Comparison of ENCODE assay signal across 9 cellular contexts in genomic region chr14:99230271-99231141, GRCh38. TPM values are rescaled to one million over a fixed set of nuclear protein-coding genes. Genes with fewer than 3 reads are reported as not detected.
DNase-seq lines count a peak whose midpoint lies in the region; ATAC-seq and TF ChIP-seq lines count a peak whose summit lies in the region.
"Had no signal": no experiment of that assay in that cellular context is flagged by ENCODE, and none has a peak within 500 bp of the region (broad histone marks: within the 10 kb centered on the region; RNA-seq: fewer than 3 reads in every experiment).

No MANE protein-coding gene starts in this region.

- no peaks in the 10 kb centered on the region for H3K9me2 ChIP-seq in Loucy (replicated peaks; ENCODE audit: low read depth, low read length)

- H3K9ac ChIP-seq in Loucy (ENCODE audit: low read depth, low read length, poor library complexity, severe bottlenecking): no peak overlapping the region

- DNase-seq in activated T-cell treated with anti-CD3 and anti-CD28 coated beads for 1 hour (ENCODE audit: low read depth) (peak; percentile 64), NAMALWA (ENCODE audit: low spot score) (no peak), WERI-Rb-1 (no peak), adrenal gland (no peak)
- peak; percentile 67 for DNase-seq in stimulated activated CD8-positive, alpha-beta memory T cell treated with anti-CD3 and anti-CD28 coated beads, Interleukin-12 subunit alpha, Interleukin-12 subunit beta, amount 100 ng/mL, for 4 hours (ENCODE audit: low read depth)
- DNase-seq: NCI-H345 had no signal

- H3F3A ChIP-seq in Loucy (ENCODE audit: low read depth): no peaks in the 10 kb centered on the region

- H3K9me3 ChIP-seq in Loucy (ENCODE audit: insufficient read depth, low read depth, low read length): no peaks in the 10 kb centered on the region
- no peaks in the 10 kb centered on the region for H3K9me3 ChIP-seq in iPS-18c (ENCODE audit: control insufficient read depth, insufficient read depth, low read length)
- no peaks in the 10 kb centered on the region for H3K9me3 ChIP-seq in WERI-Rb-1 (ENCODE audit: severe bottlenecking)
- no peaks in the 10 kb centered on the region for H3K9me3 ChIP-seq in adrenal gland (replicated peaks in 1 of 3)

- intact Hi-C loops in adrenal gland (cut with DNase I): no loop called here

- no peak overlapping the region for H2AFZ ChIP-seq in Loucy (ENCODE audit: low read length)

- peak overlapping the region; percentile 45 for H3K4me2 ChIP-seq in Loucy (ENCODE audit: low read depth, low read length, poor library complexity, severe bottlenecking)

- TF ChIP-seq CTCF in Loucy (conservative IDR thresholded peaks at IDR 0.05; ENCODE audit: low read length) (no peak), WERI-Rb-1 (IDR thresholded peaks at IDR 0.05; ENCODE audit: low read depth, low read length) (no peak), adrenal gland (IDR thresholded peaks at IDR 0.05) (no peak)

- peaks cover 69% of the 10 kb centered on the region for H4K20me1 ChIP-seq in Loucy (ENCODE audit: insufficient read depth, low read length, poor library complexity, severe bottlenecking)

- peaks cover 44% of the 10 kb centered on the region; the same call in 1 of the 2 replicates for H3K36me3 ChIP-seq in Loucy (ENCODE audit: insufficient read depth, low read length)
- no peaks in the 10 kb centered on the region for H3K36me3 ChIP-seq in WERI-Rb-1
- H3K36me3 ChIP-seq in adrenal gland (replicated peaks in 1 of 2): no peaks in the 10 kb centered on the region

- peaks cover 16% of the 10 kb centered on the region for H3K4me1 ChIP-seq in Loucy (ENCODE audit: insufficient read depth, low read length, poor library complexity, severe bottlenecking)
- peaks cover 0 to 5% of the 10 kb centered on the region in 2 donors for H3K4me1 ChIP-seq in adrenal gland (replicated peaks in 1 of 2)

- H3K27me3 ChIP-seq in Loucy (ENCODE audit: insufficient read depth, low read length, poor library complexity, severe bottlenecking) (no peaks in the 10 kb centered on the region), WERI-Rb-1 (ENCODE audit: insufficient read depth, low read depth, severe bottlenecking) (peaks cover 26% of the 10 kb centered on the region), adrenal gland (peaks cover 8% of the 10 kb centered on the region)

- no peak overlapping the region for H3K4me3 ChIP-seq in Loucy (ENCODE audit: low read length, poor library complexity, severe bottlenecking)
- peak overlapping the region; percentile 41; the same call in 1 of the 2 replicates for H3K4me3 ChIP-seq in iPS-18c (ENCODE audit: insufficient read depth, low read depth, low read length)
- H3K4me3 ChIP-seq in WERI-Rb-1 (ENCODE audit: low read depth, low read length): no peak overlapping the region
- no peak overlapping the region for H3K4me3 ChIP-seq in adrenal gland

- peaks cover 100% of the 10 kb centered on the region for H3K79me2 ChIP-seq in Loucy (ENCODE audit: insufficient read depth, low read length)

- no peak for TF ChIP-seq POLR2A in adrenal gland (IDR thresholded peaks at IDR 0.05)

- H3K27ac ChIP-seq in WERI-Rb-1 (no peak overlapping the region), adrenal gland (no peak overlapping the region)

- ATAC-seq in GM18861 (IDR thresholded peaks at IDR 0.05; ENCODE audit: unreplicated experiment): no peak

- 58 to 73% (median 63%) methylated on average over 18 to 21 of the region's 21 CpGs for WGBS in adrenal gland, 4 donors

RNA-seq across cellular contexts. Expression of gene BCL11B, which starts 41.5 kb away (rescaled TPM):
- total RNA-seq in adrenal gland: 1 to 10 TPM in 2 of 8 donors, under 1 TPM in 6; 0.24 to 1.1 (median 0.61) TPM
- polyA plus RNA-seq in adrenal gland: under 1 TPM; 0.24 to 0.49 (median 0.24) TPM

Comparison
In these comparisons a context has a peak if more than half of its experiments do, and no peak if none do; other contexts are left out.
1. DNase-seq: peak in activated T-cell treated with anti-CD3 and anti-CD28 coated beads for 1 hour (single experiment) and stimulated activated CD8-positive, alpha-beta memory T cell treated with anti-CD3 and anti-CD28 coated beads, Interleukin-12 subunit alpha, Interleukin-12 subunit beta, amount 100 ng/mL, for 4 hours (single experiment); none in NAMALWA (single experiment), WERI-Rb-1 (single experiment) and adrenal gland (0 of 7).